Comparison of ENCODE assay signal across 7 cellular contexts in genomic region chr1:245143849-245144248, GRCh38.
"Had no signal": no experiment of that assay in that cellular context is flagged by ENCODE, and none has a peak within 500 bp of the region (broad histone marks: within the 10 kb centered on the region; RNA-seq: fewer than 3 reads in every experiment).

No MANE protein-coding gene starts in this region.

- H3K4me3 Mint-ChIP-seq: HFFc6 had no signal

- H3K9me3 Mint-ChIP-seq: HFFc6 had no signal

- H3K36me3 ChIP-seq: HAP-1 had no signal

- DNase-seq: GM23248, GOT3, H7, HFFc6, IMR-90 had no signal

- H3K4me1 ChIP-seq: HAP-1 had no signal

- H3K4me3 ChIP-seq: GM23248, HAP-1 had no signal

- H3K27ac Mint-ChIP-seq: HFFc6 had no signal

- H3K9me3 ChIP-seq: HAP-1 had no signal

- H3K27ac ChIP-seq: GM23248 had no signal

- ATAC-seq: HCT116 had no signal
